ENCODE assay signal across 8 cellular contexts in genomic region chr7:130897515-130898419, GRCh38.
DNase-seq lines count a peak whose midpoint lies in the region; ATAC-seq and TF ChIP-seq lines count a peak whose summit lies in the region.

No MANE protein-coding gene starts in this region.

- TF ChIP-seq POLR2A in right lobe of liver (IDR thresholded peaks at IDR 0.05) = no peak

- no peak for TF ChIP-seq CTCF in right lobe of liver (IDR thresholded peaks at IDR 0.05)

- peak overlapping the region in 2 of 3 donors; percentile 17 to 83 for H3K27ac ChIP-seq in right lobe of liver

- 100% methylated on average over 1 of the region's 24 CpGs for WGBS in right lobe of liver (ENCODE audit: insufficient coverage, low coverage, low lambda C conversion rate, missing lambda C conversion rate)

- no peaks in the 10 kb centered on the region for H3K27me3 ChIP-seq in right lobe of liver

- ATAC-seq in right lobe of liver (no peak), HG03521 (IDR thresholded peaks at IDR 0.05; ENCODE audit: unreplicated experiment) (no peak), GM21360 (IDR thresholded peaks at IDR 0.05; ENCODE audit: unreplicated experiment) (no peak)

- no peak overlapping the region for H3K4me3 ChIP-seq in right lobe of liver

- H3K36me3 ChIP-seq in right lobe of liver = no peaks in the 10 kb centered on the region

- H3K9me3 ChIP-seq in right lobe of liver = no peaks in the 10 kb centered on the region

- H3K4me1 ChIP-seq in right lobe of liver = peaks cover 0 to 87% (median 36%) of the 10 kb centered on the region in 4 donors

- DNase-seq in stimulated activated CD4-positive, alpha-beta T cell treated with anti-CD3 and anti-CD28 coated beads, Interleukin-4, amount 100 ng/mL, for 1 hour = peak; percentile 37
- DNase-seq in stimulated activated CD4-positive, alpha-beta T cell treated with anti-CD3 and anti-CD28 coated beads, Interleukin-4, amount 100 ng/mL, for 24 hours = no peak
- DNase-seq in activated CD8-positive, alpha-beta memory T cell treated with anti-CD3 and anti-CD28 coated beads, Interleukin-2, amount 50 U/mL, for 48 hours = peak; percentile 65
- DNase-seq in right lobe of liver = peak in 1 of 3 donors; percentile 48
- DNase-seq in OCI-M2 (lab: John Stamatoyannopoulos, UW; ENCODE audit: unreplicated experiment) = no peak
- no peak for DNase-seq in NCI-H146 (lab: John Stamatoyannopoulos, UW)

- intact Hi-C loops in right lobe of liver (cut with DNase I) = no loop called here

Comparison
In these comparisons a context has a peak if more than half of its experiments do, and no peak if none do; other contexts are left out.
1. DNase-seq: peak in stimulated activated CD4-positive, alpha-beta T cell treated with anti-CD3 and anti-CD28 coated beads, Interleukin-4, amount 100 ng/mL, for 1 hour (single experiment) and activated CD8-positive, alpha-beta memory T cell treated with anti-CD3 and anti-CD28 coated beads, Interleukin-2, amount 50 U/mL, for 48 hours (single experiment); none in stimulated activated CD4-positive, alpha-beta T cell treated with anti-CD3 and anti-CD28 coated beads, Interleukin-4, amount 100 ng/mL, for 24 hours (single experiment), OCI-M2 (single experiment) and NCI-H146 (single experiment).